In genomic region chr12:53481458-53481857, GRCh38 we compare ENCODE assay signal across 18 cellular contexts. TPM values are rescaled to one million over a fixed set of nuclear protein-coding genes. Genes with fewer than 3 reads are reported as not detected.
DNase-seq lines count a peak whose midpoint lies in the region; TF ChIP-seq lines count a peak whose summit lies in the region.
"Not testable (repeated sequence)": the region's sequence is repeated elsewhere in the genome, so short reads cannot be mapped to it uniquely, and the experiment has no call there.
"Had no signal": no experiment of that assay in that cellular context is flagged by ENCODE, and none has a peak within 500 bp of the region (broad histone marks: within the 10 kb centered on the region; RNA-seq: fewer than 3 reads in every experiment).

No MANE protein-coding gene starts in this region.

- peaks cover 19% of the 10 kb centered on the region for H3K79me2 ChIP-seq in GM23248 (ENCODE audit: insufficient read depth)

- H3K27me3 ChIP-seq in GM23248 (replicated peaks; ENCODE audit: insufficient read depth), result not testable (repeated sequence)

- peaks cover 62% of the 10 kb centered on the region for H3K36me3 ChIP-seq in GM23248 (ENCODE audit: low read depth)

- not testable (repeated sequence) for H3K4me3 ChIP-seq in AG09309 (ENCODE audit: control insufficient read depth, low read depth, low read length); GM23248

- not testable (repeated sequence) for H4K20me1 ChIP-seq in GM23248 (ENCODE audit: insufficient read depth)

- peak overlapping the region; percentile 70 for H3K27ac Mint-ChIP-seq in activated naive CD8-positive, alpha-beta T cell treated with anti-CD3 and anti-CD28 coated beads for 36 hours
- H3K27ac Mint-ChIP-seq in glutamatergic neuron (ENCODE audit: unreplicated experiment), result peak overlapping the region; percentile 62
- not testable (repeated sequence) for H3K27ac Mint-ChIP-seq in neural crest cell (ENCODE audit: unreplicated experiment)

- in situ Hi-C loops in GM23248 (cut with MboI), result not testable (repeated sequence)

- H3K4me2 ChIP-seq in GM23248 (ENCODE audit: unreplicated experiment), result peak overlapping the region; percentile 44

- peak overlapping the region; percentile 29 for H3K9ac ChIP-seq in GM23248

- peak; percentile 68 for DNase-seq in AG09309 (ENCODE audit: low read depth)
- DNase-seq in GM23248, result peak; percentile 82
- peak; percentile 45 for DNase-seq in RPMI7951 (ENCODE audit: low read depth)
- not testable (repeated sequence) for DNase-seq in activated naive CD8-positive, alpha-beta T cell treated with anti-CD3 and anti-CD28 coated beads for 36 hours; glutamatergic neuron; neural crest cell (ENCODE audit: low read depth, low spot score)

- TF ChIP-seq CTCF in AG09309 (IDR thresholded peaks at IDR 0.05; ENCODE audit: control insufficient read depth, insufficient read depth, low read depth, low read length, missing control alignments); glutamatergic neuron (IDR thresholded peaks at IDR 0.05; ENCODE audit: partially characterized antibody, unreplicated experiment); neural crest cell (conservative IDR thresholded peaks at IDR 0.05): not testable (repeated sequence)

- peak overlapping the region; percentile 71 for H3K27ac ChIP-seq in GM23248
- H3K27ac ChIP-seq in cingulate gyrus (ENCODE audit: low read depth, low read length), result peak overlapping the region; percentile 19
- H3K27ac ChIP-seq in temporal lobe (ENCODE audit: low read depth, low read length), result peak overlapping the region; percentile 17

- H3K27me3 Mint-ChIP-seq in activated naive CD8-positive, alpha-beta T cell treated with anti-CD3 and anti-CD28 coated beads for 36 hours; glutamatergic neuron (ENCODE audit: unreplicated experiment): not testable (repeated sequence)
- peaks cover 16% of the 10 kb centered on the region for H3K27me3 Mint-ChIP-seq in neural crest cell (ENCODE audit: low read depth)

- H3K9me2 ChIP-seq in GM23248 (ENCODE audit: insufficient read depth), result not testable (repeated sequence)

- H3F3A ChIP-seq in GM23248 (ENCODE audit: insufficient read depth), result peaks cover 76% of the 10 kb centered on the region

- H3K4me3 Mint-ChIP-seq in activated naive CD8-positive, alpha-beta T cell treated with anti-CD3 and anti-CD28 coated beads for 36 hours; glutamatergic neuron (ENCODE audit: unreplicated experiment): not testable (repeated sequence)
- peak overlapping the region; percentile 79 for H3K4me3 Mint-ChIP-seq in neural crest cell

- not testable (repeated sequence) for H2AFZ ChIP-seq in GM23248

- H3K4me1 ChIP-seq in GM23248 (ENCODE audit: insufficient read depth), result peaks cover 44% of the 10 kb centered on the region

- peaks cover 31% of the 10 kb centered on the region for H3K4me1 Mint-ChIP-seq in activated naive CD8-positive, alpha-beta T cell treated with anti-CD3 and anti-CD28 coated beads for 36 hours
- not testable (repeated sequence) for H3K4me1 Mint-ChIP-seq in glutamatergic neuron (ENCODE audit: low read depth, unreplicated experiment)
- peaks cover 29% of the 10 kb centered on the region for H3K4me1 Mint-ChIP-seq in neural crest cell

- H3K36me3 Mint-ChIP-seq in activated naive CD8-positive, alpha-beta T cell treated with anti-CD3 and anti-CD28 coated beads for 36 hours, result peaks cover 30% of the 10 kb centered on the region
- H3K36me3 Mint-ChIP-seq in glutamatergic neuron (ENCODE audit: unreplicated experiment), result not testable (repeated sequence)
- peaks cover 33% of the 10 kb centered on the region for H3K36me3 Mint-ChIP-seq in neural crest cell (ENCODE audit: low read depth)

- not testable (repeated sequence) for H3K9me3 Mint-ChIP-seq in activated naive CD8-positive, alpha-beta T cell treated with anti-CD3 and anti-CD28 coated beads for 36 hours; neural crest cell
- H3K9me3 Mint-ChIP-seq in glutamatergic neuron (ENCODE audit: unreplicated experiment), result peaks cover 11% of the 10 kb centered on the region

- 13 to 15% methylated on average over 6 of the region's 6 CpGs for WGBS in GM23248 (ENCODE audit: low coverage in 1 of 2, low lambda C conversion rate in 2 of 2, missing lambda C conversion rate in 2 of 2), 2 experiments

- not testable (repeated sequence) for H3K9me3 ChIP-seq in GM23248 (ENCODE audit: low read depth)

RNA-seq across cellular contexts. Expression of gene MAP3K12, which starts 17.8 kb away (rescaled TPM):
- 36.5 and 37.4 TPM in 2 replicates for total RNA-seq in GM23248 (2014; rRNA removed; shearing (Covaris generic))
- polyA plus RNA-seq in GM23248 (2016; fragmentation: Nextera tagmentation; extraction: Ambion mirVana), result 8.7 and 10.4 TPM in 2 replicates
- total RNA-seq in RPMI7951 (2014; rRNA removed; shearing (Covaris generic)), result 8.1 and 9.1 TPM in 2 replicates
- total RNA-seq in activated naive CD8-positive, alpha-beta T cell treated with anti-CD3 and anti-CD28 coated beads for 36 hours, result 1 to 10 TPM; 8.4 to 8.7 TPM
- total RNA-seq in glutamatergic neuron (ENCODE audit: unreplicated experiment) (94.2 TPM), neural crest cell (32.9 and 33.0 TPM in 2 replicates), temporal lobe (26.8 TPM)

RNA-seq across cellular contexts. Expression of gene TARBP2, which starts 19.6 kb away (rescaled TPM):
- total RNA-seq in GM23248 (2014; rRNA removed; shearing (Covaris generic)), result 40.1 and 54.1 TPM in 2 replicates
- 32.1 and 36.0 TPM in 2 replicates for polyA plus RNA-seq in GM23248 (2016; fragmentation: Nextera tagmentation; extraction: Ambion mirVana)
- 50.3 and 62.6 TPM in 2 replicates for total RNA-seq in RPMI7951 (2014; rRNA removed; shearing (Covaris generic))
- total RNA-seq in activated naive CD8-positive, alpha-beta T cell treated with anti-CD3 and anti-CD28 coated beads for 36 hours, result 10 to 100 TPM; 41.0 to 47.3 TPM
- 49.0 TPM for total RNA-seq in glutamatergic neuron (ENCODE audit: unreplicated experiment)
- total RNA-seq in neural crest cell, result 66.6 and 73.1 TPM in 2 replicates
- 15.7 TPM for total RNA-seq in temporal lobe

RNA-seq across cellular contexts. Expression of gene NPFF, which starts 25.8 kb away (rescaled TPM):
- not detected in 2 replicates for total RNA-seq in GM23248 (2014; rRNA removed; shearing (Covaris generic))
- not detected in 2 replicates for polyA plus RNA-seq in GM23248 (2016; fragmentation: Nextera tagmentation; extraction: Ambion mirVana)
- not detected in 2 replicates for total RNA-seq in RPMI7951 (2014; rRNA removed; shearing (Covaris generic))
- not detected for total RNA-seq in activated naive CD8-positive, alpha-beta T cell treated with anti-CD3 and anti-CD28 coated beads for 36 hours
- total RNA-seq in glutamatergic neuron (ENCODE audit: unreplicated experiment) (not detected), neural crest cell (0.73 TPM in 1 of 2 replicates, not detected in the other), temporal lobe (not detected)
- total RNA-seq: activated naive CD8-positive, alpha-beta T cell treated with anti-CD3 and anti-CD28 coated beads, Interleukin-2, amount 10 ng/mL, durations not matched to agents 7 days and 5 days; epithelial cell of proximal tubule; H7; heart left ventricle; left lung; mononuclear cell; renal cortical epithelial cell; Right ventricle myocardium superior; subcutaneous adipose tissue; uterus had no signal
- polyA plus RNA-seq: heart left ventricle had no signal

RNA-seq across cellular contexts. Expression of gene PCBP2, which starts 29.6 kb away (rescaled TPM):
- total RNA-seq in GM23248 (2014; rRNA removed; shearing (Covaris generic)), result 143 TPM in 2 replicates
- 94.3 and 100 TPM in 2 replicates for polyA plus RNA-seq in GM23248 (2016; fragmentation: Nextera tagmentation; extraction: Ambion mirVana)
- 132 and 135 TPM in 2 replicates for total RNA-seq in RPMI7951 (2014; rRNA removed; shearing (Covaris generic))
- 1,000 to 10,000 TPM; 1,052 to 1,089 TPM for total RNA-seq in activated naive CD8-positive, alpha-beta T cell treated with anti-CD3 and anti-CD28 coated beads for 36 hours
- total RNA-seq in glutamatergic neuron (ENCODE audit: unreplicated experiment) (1,170 TPM), neural crest cell (1,351 and 1,375 TPM in 2 replicates), temporal lobe (259 TPM)

RNA-seq across cellular contexts. Expression of gene PRR13, which starts 39.9 kb away (rescaled TPM):
- total RNA-seq in GM23248 (2014; rRNA removed; shearing (Covaris generic)), result 35.3 and 42.4 TPM in 2 replicates
- 217 and 221 TPM in 2 replicates for polyA plus RNA-seq in GM23248 (2016; fragmentation: Nextera tagmentation; extraction: Ambion mirVana)
- 83.5 and 86.6 TPM in 2 replicates for total RNA-seq in RPMI7951 (2014; rRNA removed; shearing (Covaris generic))
- 100 to 1,000 TPM; 221 to 247 TPM for total RNA-seq in activated naive CD8-positive, alpha-beta T cell treated with anti-CD3 and anti-CD28 coated beads for 36 hours
- total RNA-seq in glutamatergic neuron (ENCODE audit: unreplicated experiment) (105 TPM), neural crest cell (82.8 and 89.1 TPM in 2 replicates), temporal lobe (6.4 TPM)

Comparison
In these comparisons a context has a peak if more than half of its experiments do, and no peak if none do; other contexts are left out.
1. H3K27ac ChIP-seq: peak in every context shown above with its lines; median percentile 71 in GM23248; 19 in cingulate gyrus; 17 in temporal lobe.